Comparison of ENCODE assay signal across 31 cellular contexts in the genomic region with DNA sequence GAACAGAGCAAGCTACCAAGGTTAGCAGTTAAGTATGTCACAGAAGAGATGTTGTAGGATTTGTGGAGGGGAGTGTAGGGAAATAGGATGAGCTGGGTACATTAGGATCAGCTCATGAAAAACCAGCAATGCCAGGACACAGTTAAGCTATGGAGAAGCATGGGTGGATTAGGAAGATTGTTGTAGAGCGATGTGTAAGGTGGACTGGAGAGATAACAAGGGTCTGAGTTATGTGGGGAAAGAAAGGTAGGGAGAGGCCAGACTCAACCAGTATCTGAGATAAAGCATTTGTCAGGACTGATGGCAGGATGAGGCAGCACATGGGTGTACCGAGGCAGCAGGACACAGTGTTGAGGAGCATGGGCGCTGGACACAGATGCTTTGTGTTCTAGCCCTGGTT.
"Had no signal": no experiment of that assay in that cellular context is flagged by ENCODE, and none has a peak within 500 bp of the region (broad histone marks: within the 10 kb centered on the region; RNA-seq: fewer than 3 reads in every experiment).

No MANE protein-coding gene starts in this region.

- H3K36me3 Mint-ChIP-seq: activated naive CD4-positive, alpha-beta T cell treated with anti-CD3 and anti-CD28 coated beads, Interleukin-2, amount 50 U/mL, for 24 hours; stimulated activated effector memory CD8-positive, alpha-beta T cell treated with anti-CD3 and anti-CD28 coated beads, Interleukin-12 subunit alpha, Interleukin-12 subunit beta, amount 100 ng/mL, for 72 hours; WTC11 had no signal

- H3K4me1 Mint-ChIP-seq: activated CD4-positive, alpha-beta memory T cell treated with anti-CD3 and anti-CD28 coated beads, Interleukin-2, amount 10 ng/mL, durations not matched to agents 7 days and 5 days; activated CD4-positive, alpha-beta T cell treated with anti-CD3 and anti-CD28 coated beads, Interleukin-2, amount 10 ng/mL, durations not matched to agents 7 days and 5 days; activated naive CD4-positive, alpha-beta T cell treated with anti-CD3 and anti-CD28 coated beads, Interleukin-2, amount 50 U/mL, for 24 hours; activated naive CD8-positive, alpha-beta T cell treated with anti-CD3 and anti-CD28 coated beads, Interleukin-2, amount 50 U/mL, for 24 hours; stimulated activated effector memory CD8-positive, alpha-beta T cell treated with anti-CD3 and anti-CD28 coated beads, Interleukin-12 subunit alpha, Interleukin-12 subunit beta, amount 100 ng/mL, for 72 hours; T-helper 17 cell had no signal

- DNase-seq: activated CD4-positive, alpha-beta memory T cell treated with anti-CD3 and anti-CD28 coated beads, Interleukin-2, amount 10 ng/mL, durations not matched to agents 7 days and 5 days; activated CD4-positive, alpha-beta T cell treated with anti-CD3 and anti-CD28 coated beads for 1 hour; activated CD4-positive, alpha-beta T cell treated with anti-CD3 and anti-CD28 coated beads, Interleukin-2, amount 10 ng/mL, durations not matched to agents 7 days and 5 days; activated naive CD8-positive, alpha-beta T cell treated with anti-CD3 and anti-CD28 coated beads, Interleukin-2, amount 50 U/mL, for 24 hours; activated T-cell treated with anti-CD3 and anti-CD28 coated beads, Interleukin-2, amount 50 U/mL, for 48 hours; amygdala; cerebellar nuclear complex; effector memory CD8-positive, alpha-beta T cell; heart right ventricle; kidney glomerular epithelial cell; left lung; lower lobe of right lung; mesendoderm; nephron progenitor cell; ovary; stimulated activated CD4-positive, alpha-beta T cell treated with anti-CD3 and anti-CD28 coated beads, Interleukin-12 subunit alpha, Interleukin-12 subunit beta, amount 100 ng/mL, for 4 hours; stimulated activated CD4-positive, alpha-beta T cell treated with anti-CD3 and anti-CD28 coated beads, Interleukin-4, amount 100 ng/mL, for 24 hours; T-helper 17 cell; T1000; thyroid gland had no signal

- H3K4me3 Mint-ChIP-seq: activated CD4-positive, alpha-beta memory T cell treated with anti-CD3 and anti-CD28 coated beads, Interleukin-2, amount 10 ng/mL, durations not matched to agents 7 days and 5 days; activated CD4-positive, alpha-beta T cell treated with anti-CD3 and anti-CD28 coated beads, Interleukin-2, amount 10 ng/mL, durations not matched to agents 7 days and 5 days; activated naive CD4-positive, alpha-beta T cell treated with anti-CD3 and anti-CD28 coated beads, Interleukin-2, amount 50 U/mL, for 24 hours; activated naive CD8-positive, alpha-beta T cell treated with anti-CD3 and anti-CD28 coated beads, Interleukin-2, amount 50 U/mL, for 24 hours; effector memory CD8-positive, alpha-beta T cell; nephron progenitor cell; stimulated activated effector memory CD8-positive, alpha-beta T cell treated with anti-CD3 and anti-CD28 coated beads, Interleukin-12 subunit alpha, Interleukin-12 subunit beta, amount 100 ng/mL, for 72 hours; stimulated activated naive CD8-positive, alpha-beta T cell treated with anti-CD3 and anti-CD28 coated beads, Interleukin-15, Interleukin-2, amounts not matched to agents 100 ng/mL and 50 ng/mL, for 24 hours; T-helper 17 cell; WTC11 had no signal

- H3K27ac Mint-ChIP-seq: activated CD4-positive, alpha-beta memory T cell treated with anti-CD3 and anti-CD28 coated beads, Interleukin-2, amount 10 ng/mL, durations not matched to agents 7 days and 5 days; activated CD4-positive, alpha-beta T cell treated with anti-CD3 and anti-CD28 coated beads, Interleukin-2, amount 10 ng/mL, durations not matched to agents 7 days and 5 days; activated naive CD4-positive, alpha-beta T cell treated with anti-CD3 and anti-CD28 coated beads, Interleukin-2, amount 50 U/mL, for 24 hours; activated naive CD8-positive, alpha-beta T cell treated with anti-CD3 and anti-CD28 coated beads, Interleukin-2, amount 50 U/mL, for 24 hours; activated T-helper 2 cell treated with anti-CD3 and anti-CD28 coated beads, Interferon-gamma antibody, Interleukin-2, Interleukin-4, amounts not matched to agents 10 μg/mL and 5 μg/mL and 100 μg/mL, durations not matched to agents 14 hours and 24 hours and 36 hours; effector memory CD8-positive, alpha-beta T cell; nephron progenitor cell; progenitor cell of endocrine pancreas; stimulated activated effector memory CD8-positive, alpha-beta T cell treated with anti-CD3 and anti-CD28 coated beads, Interleukin-12 subunit alpha, Interleukin-12 subunit beta, amount 100 ng/mL, for 72 hours; stimulated activated naive CD8-positive, alpha-beta T cell treated with anti-CD3 and anti-CD28 coated beads, Interleukin-15, Interleukin-2, amounts not matched to agents 100 ng/mL and 50 ng/mL, for 24 hours; T-helper 17 cell; WTC11 had no signal

- ATAC-seq: activated naive CD8-positive, alpha-beta T cell treated with anti-CD3 and anti-CD28 coated beads, Interleukin-2, amount 50 U/mL, for 24 hours; effector memory CD8-positive, alpha-beta T cell; heart right ventricle; left lung; lower lobe of right lung; sciatic nerve; SK-N-SH treated with all-trans-retinoic acid at 6 μM for 48 hours; stimulated activated effector memory CD8-positive, alpha-beta T cell treated with anti-CD3 and anti-CD28 coated beads, Interleukin-12 subunit alpha, Interleukin-12 subunit beta, amount 100 ng/mL, for 72 hours; T-helper 17 cell; WTC11 had no signal

- H3K9me3 Mint-ChIP-seq: activated CD4-positive, alpha-beta memory T cell treated with anti-CD3 and anti-CD28 coated beads, Interleukin-2, amount 10 ng/mL, durations not matched to agents 7 days and 5 days; activated CD4-positive, alpha-beta T cell treated with anti-CD3 and anti-CD28 coated beads, Interleukin-2, amount 10 ng/mL, durations not matched to agents 7 days and 5 days; activated naive CD4-positive, alpha-beta T cell treated with anti-CD3 and anti-CD28 coated beads, Interleukin-2, amount 50 U/mL, for 24 hours; activated naive CD8-positive, alpha-beta T cell treated with anti-CD3 and anti-CD28 coated beads, Interleukin-2, amount 50 U/mL, for 24 hours; activated T-helper 2 cell treated with anti-CD3 and anti-CD28 coated beads, Interferon-gamma antibody, Interleukin-2, Interleukin-4, amounts not matched to agents 10 μg/mL and 5 μg/mL and 100 μg/mL, durations not matched to agents 14 hours and 24 hours and 36 hours; effector memory CD8-positive, alpha-beta T cell; nephron progenitor cell; stimulated activated effector memory CD8-positive, alpha-beta T cell treated with anti-CD3 and anti-CD28 coated beads, Interleukin-12 subunit alpha, Interleukin-12 subunit beta, amount 100 ng/mL, for 72 hours; stimulated activated naive CD8-positive, alpha-beta T cell treated with anti-CD3 and anti-CD28 coated beads, Interleukin-15, Interleukin-2, amounts not matched to agents 100 ng/mL and 50 ng/mL, for 24 hours; WTC11 had no signal

- H3K36me3 ChIP-seq: cardiac muscle cell, heart right ventricle, left lung, lower lobe of right lung, ovary, thyroid gland had no signal

- H3K27ac ChIP-seq: cardiac muscle cell, left lung, lower lobe of right lung, skin epidermis had no signal

- H3K4me3 ChIP-seq: cardiac muscle cell, coronary artery, heart right ventricle, left lung, lower lobe of right lung, ovary, skin epidermis, thyroid gland had no signal

- H3K27me3 ChIP-seq: cardiac muscle cell, heart right ventricle, ovary, thyroid gland had no signal

- H3K27me3 Mint-ChIP-seq: activated CD4-positive, alpha-beta memory T cell treated with anti-CD3 and anti-CD28 coated beads, Interleukin-2, amount 10 ng/mL, durations not matched to agents 7 days and 5 days; activated CD4-positive, alpha-beta T cell treated with anti-CD3 and anti-CD28 coated beads, Interleukin-2, amount 10 ng/mL, durations not matched to agents 7 days and 5 days; activated naive CD8-positive, alpha-beta T cell treated with anti-CD3 and anti-CD28 coated beads, Interleukin-2, amount 50 U/mL, for 24 hours; effector memory CD8-positive, alpha-beta T cell; stimulated activated naive CD8-positive, alpha-beta T cell treated with anti-CD3 and anti-CD28 coated beads, Interleukin-15, Interleukin-2, amounts not matched to agents 100 ng/mL and 50 ng/mL, for 24 hours had no signal

- H3K9me3 ChIP-seq: heart right ventricle, left lung, lower lobe of right lung, ovary, thyroid gland had no signal
